28 cellular contexts compared by ENCODE assay signal in genomic region chr12:96157427-96157826, GRCh38. TPM values are rescaled to one million over a fixed set of nuclear protein-coding genes. Genes with fewer than 3 reads are reported as not detected.
A peak's percentile ranks its signal among the peaks of the same experiment; 100 is the strongest.
DNase-seq lines count a peak whose midpoint lies in the region; ATAC-seq, FAIRE-seq and TF ChIP-seq lines count a peak whose summit lies in the region.
"Had no signal": no experiment of that assay in that cellular context is flagged by ENCODE, and none has a peak within 500 bp of the region (broad histone marks: within the 10 kb centered on the region; RNA-seq: fewer than 3 reads in every experiment).

No MANE protein-coding gene starts in this region.

- H3K23ac ChIP-seq in trophoblast cell (ENCODE audit: low read length) = no peak overlapping the region

- no peaks in the 10 kb centered on the region for H3K36me3 ChIP-seq in heart left ventricle
- H3K36me3 ChIP-seq in bronchial epithelial cell (ENCODE audit: control insufficient read depth, insufficient read depth, low read length) = no peaks in the 10 kb centered on the region
- H3K36me3 ChIP-seq in trophoblast cell (ENCODE audit: control insufficient read depth in 1 of 2, insufficient read depth in 2 of 2, low read length in 2 of 2) = no peaks in the 10 kb centered on the region
- no peaks in the 10 kb centered on the region for H3K36me3 ChIP-seq in testis (ENCODE audit: low read depth, missing control alignments)
- H3K36me3 ChIP-seq: BE2C, BLaER1 had no signal

- H3K4me3 ChIP-seq in heart left ventricle = no peak overlapping the region
- no peak overlapping the region for H3K4me3 ChIP-seq in bronchial epithelial cell (ENCODE audit: low read depth, low read length)
- no peak overlapping the region for H3K4me3 ChIP-seq in trophoblast cell (ENCODE audit: low read depth, low read length)
- H3K4me3 ChIP-seq in testis = no peak overlapping the region
- H3K4me3 ChIP-seq: BLaER1, GM12878 had no signal

- no peaks in the 10 kb centered on the region for H3K79me2 ChIP-seq in trophoblast cell (ENCODE audit: control insufficient read depth, insufficient read depth, low read length, poor library complexity)

- 93 to 97% (median 95%) methylated on average over 3 of the region's 3 CpGs for WGBS in heart left ventricle, 4 donors
- WGBS in trophoblast cell (ENCODE audit: extremely low coverage, insufficient coverage, insufficient read length) = no CpG with 5 or more reads among the region's 3 CpGs
- WGBS in testis, 2 donors = 89 to 90% methylated on average over 3 of the region's 3 CpGs

- DNase-seq in cardiac septum (ENCODE audit: low spot score) (peak; percentile 5), heart left ventricle (no peak), bronchial epithelial cell (ENCODE audit: low read depth) (peak; percentile 47), epithelial cell of prostate (ENCODE audit: low read depth, low spot score) (peak; percentile 5), trophoblast cell (peak; percentile 5 to 52), testis (no peak), substantia nigra (lab: John Stamatoyannopoulos, UW) (no peak)
- DNase-seq: 8988T; ACHN; BE2C; C1 segment of cervical spinal cord; CD4-positive, alpha-beta memory T cell; CD4-positive, CD25-positive, alpha-beta regulatory T cell; CD8-positive, alpha-beta memory T cell; COR-L47; DMS 273 treated with DMSO at 0.1 percent for 48 hours; DMS153; DMS53; DMS79; DND-41; EL; GDM1 had no signal

- H3K9me3 ChIP-seq in heart left ventricle (no peaks in the 10 kb centered on the region), trophoblast cell (ENCODE audit: insufficient read depth, low read depth, low read length) (no peaks in the 10 kb centered on the region), testis (no peaks in the 10 kb centered on the region)
- H3K9me3 ChIP-seq: BE2C, BLaER1 had no signal

- H3K27ac ChIP-seq in heart left ventricle (no peak overlapping the region), epithelial cell of prostate (no peak overlapping the region), trophoblast cell (ENCODE audit: low read depth, low read length) (no peak overlapping the region), testis (no peak overlapping the region), substantia nigra (ENCODE audit: low read depth, low read length, poor library complexity, severe bottlenecking) (no peak overlapping the region)
- H3K27ac ChIP-seq: BLaER1 had no signal

- H2AFZ ChIP-seq in trophoblast cell (ENCODE audit: insufficient read depth, low read length, poor library complexity) = no peak overlapping the region

- H4K91ac ChIP-seq in trophoblast cell (ENCODE audit: low read depth, low read length) = no peak overlapping the region

- intact Hi-C loops in cardiac septum (cut with DNase I) = no loop called here
- intact Hi-C loops in heart left ventricle (cut with DNase I) = no loop called here
- intact Hi-C loops in testis (cut with DNase I; ENCODE audit: low total_unique reads) = no loop called here

- no peak overlapping the region for H3K4me2 ChIP-seq in trophoblast cell (ENCODE audit: low read length)
- H3K4me2 ChIP-seq: BLaER1 had no signal

- no peak overlapping the region for H3K18ac ChIP-seq in trophoblast cell (ENCODE audit: low read length)

- H2BK120ac ChIP-seq in trophoblast cell (ENCODE audit: insufficient read depth, low read length, poor library complexity) = no peak overlapping the region

- ATAC-seq in heart left ventricle = no peak
- no peak for ATAC-seq in GM21529 (IDR thresholded peaks at IDR 0.05; ENCODE audit: unreplicated experiment)
- ATAC-seq: GM12878 had no signal

- no peak for FAIRE-seq in bronchial epithelial cell (lab: Jason Lieb, UNC)
- FAIRE-seq: A204.1, GM12878, GM12892, GM18507 had no signal

- H4K8ac ChIP-seq in trophoblast cell (ENCODE audit: low read depth, low read length) = no peak overlapping the region

- H2BK12ac ChIP-seq in trophoblast cell (ENCODE audit: low read length) = no peak overlapping the region

- TF ChIP-seq CTCF in heart left ventricle (IDR thresholded peaks at IDR 0.05) (no peak), bronchial epithelial cell (IDR thresholded peaks at IDR 0.05; ENCODE audit: insufficient read depth, low read length, severe bottlenecking) (no peak), testis (IDR thresholded peaks at IDR 0.05) (no peak)

- H3K4me1 ChIP-seq in heart left ventricle (no peaks in the 10 kb centered on the region), trophoblast cell (ENCODE audit: control insufficient read depth in 1 of 2, insufficient read depth in 2 of 2, low read length in 2 of 2) (no peaks in the 10 kb centered on the region), testis (no peaks in the 10 kb centered on the region)
- H3K4me1 ChIP-seq: BE2C had no signal

- TF ChIP-seq POLR2A in heart left ventricle (IDR thresholded peaks at IDR 0.05) (no peak), testis (IDR thresholded peaks at IDR 0.05) (no peak)

- no peak overlapping the region for H2BK5ac ChIP-seq in trophoblast cell (ENCODE audit: low read depth, low read length, poor library complexity)

- no peak overlapping the region for H3K9ac ChIP-seq in trophoblast cell (ENCODE audit: low read length)
- H3K9ac ChIP-seq: BLaER1 had no signal

- H3K27me3 ChIP-seq in heart left ventricle (no peaks in the 10 kb centered on the region), bronchial epithelial cell (ENCODE audit: control insufficient read depth, insufficient read depth, low read length) (no peaks in the 10 kb centered on the region), trophoblast cell (ENCODE audit: insufficient read depth, low read length) (no peaks in the 10 kb centered on the region), testis (no peaks in the 10 kb centered on the region)
- H3K27me3 ChIP-seq: BE2C, BLaER1 had no signal

- H3K4ac ChIP-seq in trophoblast cell (ENCODE audit: low read depth, low read length) = no peak overlapping the region

- no peaks in the 10 kb centered on the region for H3K79me1 ChIP-seq in trophoblast cell (ENCODE audit: low read length)

- no peak overlapping the region for H2AK5ac ChIP-seq in trophoblast cell (ENCODE audit: low read length)

- no peak overlapping the region for H3K14ac ChIP-seq in trophoblast cell (ENCODE audit: low read length)

- H4K12ac ChIP-seq in trophoblast cell (ENCODE audit: low read depth, low read length) = no peak overlapping the region

RNA-seq across cellular contexts. Expression of gene ELK3, which starts 36.7 kb away (rescaled TPM):
- total RNA-seq in cardiac septum (18.6 TPM), heart left ventricle (10 to 100 TPM; 14.3 to 42.3 (median 18.6) TPM), bronchial epithelial cell (4.2 and 5.3 TPM in 2 replicates), testis (10 to 100 TPM; 11.3 to 15.4 TPM)
- polyA plus RNA-seq in heart left ventricle (10 to 100 TPM in 1 of 2 donors, 1 to 10 TPM in 1; 5.7 to 20.7 TPM), testis (ENCODE audit: insufficient read depth, low read depth, low replicate concordance) (17.1 TPM)
- 35.5 and 36.8 TPM in 2 replicates for polyA plus RNA-seq in trophoblast cell (2013)

Comparison
In these comparisons a context has a peak if more than half of its experiments do, and no peak if none do; other contexts are left out.
1. DNase-seq: peak in cardiac septum (single experiment), bronchial epithelial cell (single experiment), epithelial cell of prostate (single experiment) and trophoblast cell (2 of 2); none in heart left ventricle (0 of 5), testis (single experiment) and substantia nigra (0 of 49).